1 cellular context compared by ENCODE assay signal in the genomic region with DNA sequence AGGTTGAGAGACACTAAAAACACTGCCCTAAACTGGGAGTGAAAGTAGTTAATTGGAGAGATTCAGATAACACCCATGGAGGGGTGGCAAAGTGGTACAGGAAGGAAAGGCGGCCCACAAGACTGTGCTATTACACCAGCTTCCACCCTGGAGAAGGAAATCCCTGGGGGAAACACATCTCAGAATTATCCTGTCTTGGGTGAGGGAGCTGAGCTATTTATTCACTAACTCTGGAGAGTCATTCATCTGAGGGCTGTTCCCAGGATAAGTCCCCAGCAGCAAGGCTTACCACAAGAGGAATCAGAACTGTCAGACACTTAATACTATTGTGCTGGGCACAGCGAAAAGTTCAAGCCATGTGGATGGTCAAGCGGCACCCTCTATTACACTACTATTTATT.
TF ChIP-seq lines count a peak whose summit lies in the region.

No MANE protein-coding gene starts in this region.

TF ChIP-seq in HepG2, 621 proteins besides CTCF, POLR2A, EP300 and RAD21:
- TF ChIP-seq ZNF317 (CRISPR knock-in tag; IDR thresholded peaks at IDR 0.05) (no peak), ZKSCAN8 (CRISPR knock-in tag; IDR thresholded peaks at IDR 0.05; ENCODE audit: borderline replicate concordance) (no peak), HNF4A (CRISPR knock-in tag; IDR thresholded peaks at IDR 0.05) (no peak), ZNF296 (CRISPR knock-in tag; conservative IDR thresholded peaks at IDR 0.05) (no peak), KLF15 (CRISPR knock-in tag; IDR thresholded peaks at IDR 0.05; ENCODE audit: borderline replicate concordance) (no peak), ZBTB3 (CRISPR knock-in tag; IDR thresholded peaks at IDR 0.05; ENCODE audit: borderline replicate concordance, low read depth) (no peak), SP2 (CRISPR knock-in tag; IDR thresholded peaks at IDR 0.05) (no peak), MED8 (CRISPR knock-in tag; IDR thresholded peaks at IDR 0.05; ENCODE audit: insufficient replicate concordance) (no peak), ZNF652 (CRISPR knock-in tag; IDR thresholded peaks at IDR 0.05; ENCODE audit: borderline replicate concordance, low read depth) (no peak)
- TF ChIP-seq, protein P1, sequence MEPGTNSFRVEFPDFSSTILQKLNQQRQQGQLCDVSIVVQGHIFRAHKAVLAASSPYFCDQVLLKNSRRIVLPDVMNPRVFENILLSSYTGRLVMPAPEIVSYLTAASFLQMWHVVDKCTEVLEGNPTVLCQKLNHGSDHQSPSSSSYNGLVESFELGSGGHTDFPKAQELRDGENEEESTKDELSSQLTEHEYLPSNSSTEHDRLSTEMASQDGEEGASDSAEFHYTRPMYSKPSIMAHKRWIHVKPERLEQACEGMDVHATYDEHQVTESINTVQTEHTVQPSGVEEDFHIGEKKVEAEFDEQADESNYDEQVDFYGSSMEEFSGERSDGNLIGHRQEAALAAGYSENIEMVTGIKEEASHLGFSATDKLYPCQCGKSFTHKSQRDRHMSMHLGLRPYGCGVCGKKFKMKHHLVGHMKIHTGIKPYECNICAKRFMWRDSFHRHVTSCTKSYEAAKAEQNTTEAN (CRISPR knock-in tag; conservative IDR thresholded peaks at IDR 0.05) = no peak
